In genomic region chr17:4110152-4110551, GRCh38 we compare ENCODE assay signal across 13 cellular contexts. TPM values are rescaled to one million over a fixed set of nuclear protein-coding genes. Genes with fewer than 3 reads are reported as not detected.
DNase-seq lines count a peak whose midpoint lies in the region; ATAC-seq and TF ChIP-seq lines count a peak whose summit lies in the region.
"Had no signal": no experiment of that assay in that cellular context is flagged by ENCODE, and none has a peak within 500 bp of the region (broad histone marks: within the 10 kb centered on the region; RNA-seq: fewer than 3 reads in every experiment).

No MANE protein-coding gene starts in this region.

- POLR2A ChIA-PET in HCT116 (lab: Charles Lee), result no interaction called here

- ATAC-seq in HCT116 (no peak), HG03342 (IDR thresholded peaks at IDR 0.05; ENCODE audit: unreplicated experiment) (no peak), body of pancreas (no peak), left cardiac atrium (no peak)
- ATAC-seq: GM12878 had no signal

- TF ChIP-seq POLR2A in HCT116 (IDR thresholded peaks at IDR 0.05; ENCODE audit: borderline replicate concordance, extremely low read depth, insufficient read depth, insufficient read length), result no peak
- TF ChIP-seq POLR2A in body of pancreas (IDR thresholded peaks at IDR 0.05), result no peak

- no peak for TF ChIP-seq RAD21 in HCT116 (IDR thresholded peaks at IDR 0.05; ENCODE audit: low read depth)

- H3K79me2 ChIP-seq in HCT116 (ENCODE audit: insufficient read depth, low read length), result no peaks in the 10 kb centered on the region
- no peaks in the 10 kb centered on the region for H3K79me2 ChIP-seq in hepatocyte

- H3K4me1 ChIP-seq in HCT116 (ENCODE audit: control insufficient read depth in 1 of 2, insufficient read depth in 2 of 2, low read length in 2 of 2) (peaks cover 2 to 4% of the 10 kb centered on the region in 2 experiments; a peak in 1 of 4 replicates), adipocyte (ENCODE audit: control insufficient read depth, insufficient read depth, low read length) (peaks cover 57% of the 10 kb centered on the region), body of pancreas (peaks cover 2% of the 10 kb centered on the region), hepatocyte (ENCODE audit: insufficient read depth) (no peaks in the 10 kb centered on the region)
- H3K4me1 ChIP-seq: right atrium auricular region had no signal

- H3K4me3 ChIP-seq in HCT116 (replicated peaks in 1 of 2; ENCODE audit: low read depth in 1 of 2, low read length in 2 of 2) (no peak overlapping the region), adipocyte (ENCODE audit: low read length) (peak overlapping the region; percentile 34), body of pancreas (no peak overlapping the region), hepatocyte (no peak overlapping the region)
- H3K4me3 ChIP-seq: GM12878, right atrium auricular region, transverse colon had no signal

- H3K9me3 ChIP-seq in HCT116 (ENCODE audit: control insufficient read depth in 1 of 2, insufficient read depth in 1 of 2, low read depth in 1 of 2, low read length in 2 of 2) (no peaks in the 10 kb centered on the region), adipocyte (ENCODE audit: control insufficient read depth, low read length) (no peaks in the 10 kb centered on the region), body of pancreas (no peaks in the 10 kb centered on the region), hepatocyte (ENCODE audit: low read depth) (no peaks in the 10 kb centered on the region)
- H3K9me3 ChIP-seq: right atrium auricular region, transverse colon had no signal

- TF ChIP-seq CTCF in HCT116 (IDR thresholded peaks at IDR 0.05 in 2 of 3, conservative IDR thresholded peaks at IDR 0.05 in 1 of 3; ENCODE audit: borderline replicate concordance in 1 of 3, insufficient read depth in 1 of 3, low read depth in 2 of 3, low read length in 2 of 3), result no peak
- TF ChIP-seq CTCF in body of pancreas (IDR thresholded peaks at IDR 0.05), result no peak
- no peak for TF ChIP-seq CTCF in hepatocyte (IDR thresholded peaks at IDR 0.05; ENCODE audit: poor library complexity)

- no peaks in the 10 kb centered on the region for H3K27me3 ChIP-seq in HCT116 (ENCODE audit: insufficient read depth, low read length)
- H3K27me3 ChIP-seq in adipocyte (replicated peaks; ENCODE audit: control insufficient read depth, insufficient read depth, low read length), result no peaks in the 10 kb centered on the region
- H3K27me3 ChIP-seq in body of pancreas, result no peaks in the 10 kb centered on the region
- H3K27me3 ChIP-seq in hepatocyte, result no peaks in the 10 kb centered on the region
- H3K27me3 ChIP-seq: right atrium auricular region, transverse colon had no signal

- H3K9ac ChIP-seq in HCT116 (ENCODE audit: low read length), result no peak overlapping the region
- peak overlapping the region; percentile 70 for H3K9ac ChIP-seq in adipocyte (ENCODE audit: low read length)

- H3K4me2 ChIP-seq in HCT116 (ENCODE audit: low read length) (no peak overlapping the region), hepatocyte (no peak overlapping the region)

- H3K36me3 ChIP-seq in HCT116 (ENCODE audit: control insufficient read depth in 1 of 2, insufficient read depth in 2 of 2, low read length in 2 of 2) (peaks cover 8 to 9% of the 10 kb centered on the region in 2 experiments; a peak in 3 of 4 replicates), adipocyte (ENCODE audit: control insufficient read depth, insufficient read depth, low read length, severe bottlenecking) (peaks cover 77% of the 10 kb centered on the region), body of pancreas (replicated peaks in 1 of 2; ENCODE audit: insufficient read depth in 1 of 2, low read depth in 2 of 2) (peaks cover 9 to 32% of the 10 kb centered on the region in 2 donors), hepatocyte (replicated peaks; ENCODE audit: insufficient read depth, low read depth) (no peaks in the 10 kb centered on the region)

- intact Hi-C loops in HCT116 (cut with micrococcal nuclease) (no loop called here), body of pancreas (cut with DNase I) (no loop called here), left cardiac atrium (cut with DNase I) (loop anchor here in 1 of 2 donors (10.0 kb wide), 1 partner anchor 55 kb away; no protein-coding TSS in a partner anchor)

- CTCF ChIA-PET in HCT116 (lab: Charles Lee), result no interaction called here

- H3K9me2 ChIP-seq in HCT116 (ENCODE audit: insufficient read depth) (no peaks in the 10 kb centered on the region), hepatocyte (replicated peaks; ENCODE audit: insufficient read depth) (no peaks in the 10 kb centered on the region)

- RAD21 ChIA-PET in HCT116 (lab: Charles Lee; ENCODE audit: low non-redundant PET in 1 of 2, low total read pairs in 2 of 2, uncharacterized antibody in 2 of 2, unreplicated experiment in 2 of 2), result no interaction called here

- no peak overlapping the region for H2AFZ ChIP-seq in HCT116 (ENCODE audit: low read depth, low read length, poor library complexity, severe bottlenecking)
- no peak overlapping the region for H2AFZ ChIP-seq in hepatocyte

- no TSS peak for BruUV-seq in HCT116 (replicated peaks; lab: Mats Ljungman, UMichigan)

- H4K20me1 ChIP-seq in HCT116 (ENCODE audit: insufficient read depth) (peaks cover 3% of the 10 kb centered on the region; the same call in 1 of the 2 replicates), hepatocyte (ENCODE audit: insufficient read depth, poor library complexity, severe bottlenecking) (no peaks in the 10 kb centered on the region)

- no peak overlapping the region for H3K27ac ChIP-seq in HCT116 (ENCODE audit: low read depth, low read length)
- no peak overlapping the region for H3K27ac ChIP-seq in body of pancreas
- no peak overlapping the region for H3K27ac ChIP-seq in hepatocyte
- H3K27ac ChIP-seq: right atrium auricular region had no signal

- DNase-seq in AG08395 (ENCODE audit: low spot score), result peak; percentile 33
- DNase-seq in HCT116 (ENCODE audit: low read depth, low spot score), result no peak
- peak; percentile 64 for DNase-seq in adipocyte (ENCODE audit: low read depth)
- DNase-seq in fibroblast of the conjunctiva (ENCODE audit: low read depth), result peak; percentile 2
- DNase-seq in body of pancreas, result no peak
- no peak for DNase-seq in left cardiac atrium
- no peak for DNase-seq in hepatocyte (ENCODE audit: low spot score)
- DNase-seq: Calu3, NCI-H146, transverse colon had no signal

TF ChIP-seq in HCT116, 20 proteins besides CTCF, POLR2A, EP300 and RAD21:
- TF ChIP-seq MAX (IDR thresholded peaks at IDR 0.05) (no peak), POLR2AphosphoS5 (IDR thresholded peaks at IDR 0.05; ENCODE audit: low read depth, low read length) (no peak), ELF1 (IDR thresholded peaks at IDR 0.05; ENCODE audit: borderline replicate concordance, low read depth) (no peak), FOSL1 (IDR thresholded peaks at IDR 0.05; ENCODE audit: low read depth) (0 out of 2 replicates have a peak, but pooled peaks have one; percentile 23), JUND (IDR thresholded peaks at IDR 0.05) (no peak), CEBPB (IDR thresholded peaks at IDR 0.05; ENCODE audit: low read depth) (0 out of 2 replicates have a peak, but pooled peaks have one; percentile 31)

RNA-seq across cellular contexts. Expression of gene ZZEF1, which starts 32.7 kb away (rescaled TPM):
- total RNA-seq in HCT116 (2021; ENCODE audit: unreplicated experiment), result 21.1 TPM
- polyA plus RNA-seq in HCT116 (2012), result 9.9 and 10.8 TPM in 2 replicates
- total RNA-seq in body of pancreas, result 10 to 100 TPM; 47.2 to 96.2 TPM
- 10 to 100 TPM; 26.5 to 38.4 TPM for total RNA-seq in left cardiac atrium
- 32.7 and 33.9 TPM in 2 replicates for total RNA-seq in hepatocyte
- 5.7 and 10.9 TPM in 2 replicates for polyA plus RNA-seq in hepatocyte

RNA-seq across cellular contexts. Expression of gene CYB5D2, which starts 32.8 kb away (rescaled TPM):
- total RNA-seq in HCT116 (2021; ENCODE audit: unreplicated experiment) (12.0 TPM), body of pancreas (10 to 100 TPM; 23.1 to 24.1 TPM), left cardiac atrium (10 to 100 TPM in 1 of 2 donors, 1 to 10 TPM in 1; 8.0 to 12.7 TPM), hepatocyte (23.1 and 25.6 TPM in 2 replicates)
- polyA plus RNA-seq in HCT116 (2012), result 17.5 and 18.1 TPM in 2 replicates
- polyA plus RNA-seq in hepatocyte, result 24.0 and 28.4 TPM in 2 replicates

Comparison
In these comparisons a context has a peak if more than half of its experiments do, and no peak if none do; other contexts are left out.
1. DNase-seq: peak in AG08395 (single experiment), adipocyte (single experiment) and fibroblast of the conjunctiva (single experiment); none in HCT116 (single experiment), body of pancreas (0 of 4), left cardiac atrium (single experiment) and hepatocyte (single experiment).